Comparison of ENCODE assay signal across 12 cellular contexts in genomic region chr10:19904202-19904661, GRCh38.
DNase-seq lines count a peak whose midpoint lies in the region; ATAC-seq, FAIRE-seq and TF ChIP-seq lines count a peak whose summit lies in the region.
"Had no signal": no experiment of that assay in that cellular context is flagged by ENCODE, and none has a peak within 500 bp of the region (broad histone marks: within the 10 kb centered on the region; RNA-seq: fewer than 3 reads in every experiment).

No MANE protein-coding gene starts in this region.

- H3K27me3 ChIP-seq in GM12878 (replicated peaks in 1 of 2; ENCODE audit: control insufficient read depth in 2 of 2, insufficient read depth in 2 of 2, low read length in 1 of 2) (no peaks in the 10 kb centered on the region), adrenal gland (no peaks in the 10 kb centered on the region), H7 (ENCODE audit: control insufficient read depth, insufficient read depth, low read length) (no peaks in the 10 kb centered on the region), suprapubic skin (no peaks in the 10 kb centered on the region)

- H3K4me2 ChIP-seq in GM12878 (ENCODE audit: control insufficient read depth, insufficient read depth): no peak overlapping the region

- H4K20me1 ChIP-seq in GM12878 (ENCODE audit: control insufficient read depth, insufficient read depth): no peaks in the 10 kb centered on the region

- H3K9ac ChIP-seq in GM12878 (ENCODE audit: control insufficient read depth, insufficient read depth, low read length): no peak overlapping the region

- FAIRE-seq in GM12878 (lab: Jason Lieb, UNC): no peak
- FAIRE-seq: keratinocyte had no signal

- H3K27ac ChIP-seq in GM12878 (ENCODE audit: control insufficient read depth, insufficient read depth): no peak overlapping the region
- H3K27ac ChIP-seq in adrenal gland: no peak overlapping the region
- no peak overlapping the region for H3K27ac ChIP-seq in suprapubic skin
- H3K27ac ChIP-seq: skin epidermis had no signal

- TF ChIP-seq POLR2A in GM12878 (IDR thresholded peaks at IDR 0.05; ENCODE audit: low read depth, low read length) (no peak), adrenal gland (IDR thresholded peaks at IDR 0.05) (no peak), suprapubic skin (IDR thresholded peaks at IDR 0.05) (no peak)

- POLR2A ChIA-PET in GM12878 (lab: Charles Lee): no interaction called here

- peak; percentile 64 for DNase-seq in NK-92 treated with Interleukin-12 subunit alpha and Interleukin-12 subunit beta, amount 100 ng/mL, for 24 hours (lab: John Stamatoyannopoulos, UW)
- DNase-seq in NK-92 (lab: John Stamatoyannopoulos, UW; ENCODE audit: unreplicated experiment) (no peak), GM12878 (ENCODE audit: low read depth, low spot score) (peak; percentile 27), stromal cell of bone marrow (ENCODE audit: low read depth) (peak; percentile 41), adrenal gland (no peak), H7 (no peak), suprapubic skin (ENCODE audit: low spot score in 2 of 2) (no peak)
- DNase-seq: effector CD8-positive, alpha-beta T cell; NCI-H2029 had no signal

- CTCF ChIA-PET in GM12878 (lab: Yijun Ruan, JAX): no interaction called here

- RAD21 ChIA-PET in GM12878 (lab: Charles Lee; ENCODE audit: unreplicated experiment): no interaction called here

- peak; percentile 94 for ATAC-seq in HG03159 (IDR thresholded peaks at IDR 0.05; ENCODE audit: unreplicated experiment)
- ATAC-seq in GM12878: peak; percentile 98

- TF ChIP-seq CTCF in GM12878 (IDR thresholded peaks at IDR 0.05 in 2 of 3, conservative IDR thresholded peaks at IDR 0.05 in 1 of 3; ENCODE audit: control insufficient read depth in 2 of 3, extremely low read depth in 1 of 3, insufficient read depth in 1 of 3, low read depth in 3 of 3, low read length in 3 of 3) (no peak), adrenal gland (IDR thresholded peaks at IDR 0.05) (no peak), suprapubic skin (IDR thresholded peaks at IDR 0.05) (no peak)

- H3K36me3 ChIP-seq in GM12878 (ENCODE audit: control insufficient read depth in 2 of 2, insufficient read depth in 2 of 2, low read length in 1 of 2): no peaks in the 10 kb centered on the region
- H3K36me3 ChIP-seq in adrenal gland (replicated peaks in 1 of 2): no peaks in the 10 kb centered on the region
- no peaks in the 10 kb centered on the region for H3K36me3 ChIP-seq in H7 (replicated peaks; ENCODE audit: control insufficient read depth, insufficient read depth, low read length)
- H3K36me3 ChIP-seq in suprapubic skin: no peaks in the 10 kb centered on the region

- WGBS in GM12878 (ENCODE audit: insufficient coverage, insufficient replicate concordance, low lambda C conversion rate, missing lambda C conversion rate): 7% methylated on average over 1 of the region's 1 CpG
- WGBS in adrenal gland, 4 donors: 88 to 96% (median 91%) methylated on average over 1 of the region's 1 CpG
- WGBS in suprapubic skin: 100% methylated on average over 1 of the region's 1 CpG

- TF ChIP-seq EP300 in GM12878 (IDR thresholded peaks at IDR 0.05; ENCODE audit: borderline replicate concordance in 1 of 2, control insufficient read depth in 1 of 2, low read depth in 2 of 2, low read length in 2 of 2) (peak; percentile 9 to 59; a peak in 2 of 4 replicates), suprapubic skin (IDR thresholded peaks at IDR 0.05) (no peak)

- intact Hi-C loops in GM12878 (cut with micrococcal nuclease; ENCODE audit: unreplicated experiment) (loop anchor here (2.0 to 5.0 kb wide), 3 partner anchors 43 to 98 kb away; partner anchors contain the start of gene PLXDC2), adrenal gland (cut with DNase I) (no loop called here)

- no peak overlapping the region for H3K4me3 ChIP-seq in GM12878
- no peak overlapping the region for H3K4me3 ChIP-seq in adrenal gland
- no peak overlapping the region for H3K4me3 ChIP-seq in H7 (ENCODE audit: insufficient read depth, low read depth, low read length)
- H3K4me3 ChIP-seq in suprapubic skin: no peak overlapping the region
- H3K4me3 ChIP-seq: skin epidermis had no signal

- no peaks in the 10 kb centered on the region for H3K4me1 ChIP-seq in GM12878 (ENCODE audit: control insufficient read depth, insufficient read depth, low read length)
- H3K4me1 ChIP-seq in adrenal gland (replicated peaks in 1 of 2): peaks cover 0 to 22% of the 10 kb centered on the region in 2 donors
- peaks cover 5% of the 10 kb centered on the region for H3K4me1 ChIP-seq in suprapubic skin

- H2AFZ ChIP-seq in GM12878 (ENCODE audit: control insufficient read depth, low read depth, low read length): no peak overlapping the region

- no TSS peak for BruUV-seq in GM12878 (replicated peaks; lab: Mats Ljungman, UMichigan)

- SMC1A ChIA-PET in GM12878 (lab: Charles Lee; ENCODE audit: uncharacterized antibody, unreplicated experiment): interaction anchor here (0.6 to 1.9 kb wide), 4 partner anchors 9 to 376 kb away, joined by 3 to 4 read pairs (median 3); no protein-coding TSS in a partner anchor

- no peak for TF ChIP-seq RAD21 in GM12878 (IDR thresholded peaks at IDR 0.05; ENCODE audit: insufficient read depth, low read depth, low read length)

- H3K9me3 ChIP-seq in GM12878 (replicated peaks; ENCODE audit: control insufficient read depth, insufficient read depth, low read length): no peaks in the 10 kb centered on the region
- H3K9me3 ChIP-seq in adrenal gland (replicated peaks in 1 of 3): no peaks in the 10 kb centered on the region
- no peaks in the 10 kb centered on the region for H3K9me3 ChIP-seq in suprapubic skin

- no peaks in the 10 kb centered on the region for H3K79me2 ChIP-seq in GM12878 (ENCODE audit: control insufficient read depth, insufficient read depth, low read length)

- in situ Hi-C loops in GM12878 (cut with MboI): no loop called here

TF ChIP-seq in GM12878, 131 proteins besides CTCF, POLR2A, EP300 and RAD21 (continues in another document):
- TF ChIP-seq NR2F1 (conservative IDR thresholded peaks at IDR 0.05) (peak; percentile 72), IKZF2 (IDR thresholded peaks at IDR 0.05) (peak; percentile 79 to 82), IKZF1 (conservative IDR thresholded peaks at IDR 0.05) (peak; percentile 64), ZNF217 (IDR thresholded peaks at IDR 0.05) (peak; percentile 76; the same call in 1 of the 2 replicates), ZNF207 (IDR thresholded peaks at IDR 0.05; ENCODE audit: borderline replicate concordance) (no peak), ZNF384 (IDR thresholded peaks at IDR 0.05; ENCODE audit: borderline replicate concordance, low read depth, low read length) (no peak), RELB (IDR thresholded peaks at IDR 0.05; ENCODE audit: low read depth) (peak; percentile 37; the same call in 1 of the 2 replicates), RELA (IDR thresholded peaks at IDR 0.05; ENCODE audit: borderline replicate concordance, partially characterized antibody) (no peak), ATF7 (IDR thresholded peaks at IDR 0.05; ENCODE audit: low read depth) (peak; percentile 94), ZNF24 (IDR thresholded peaks at IDR 0.05) (no peak), NRF1 (conservative IDR thresholded peaks at IDR 0.05; ENCODE audit: low read depth, low read length) (no peak), MLLT1 (IDR thresholded peaks at IDR 0.05) (no peak), NFYA (IDR thresholded peaks at IDR 0.05; ENCODE audit: borderline replicate concordance, low read depth, low read length) (no peak), USF2 (IDR thresholded peaks at IDR 0.05; ENCODE audit: borderline replicate concordance, low read depth, low read length) (no peak), NBN (IDR thresholded peaks at IDR 0.05) (peak; percentile 75; the same call in 1 of the 2 replicates)

Comparison
In these comparisons a context has a peak if more than half of its experiments do, and no peak if none do; other contexts are left out.
1. DNase-seq: peak in NK-92 treated with Interleukin-12 subunit alpha and Interleukin-12 subunit beta, amount 100 ng/mL, for 24 hours (single experiment), GM12878 (single experiment) and stromal cell of bone marrow (single experiment); none in NK-92 (single experiment), adrenal gland (0 of 7), H7 (single experiment) and suprapubic skin (0 of 2).